In the genomic region with DNA sequence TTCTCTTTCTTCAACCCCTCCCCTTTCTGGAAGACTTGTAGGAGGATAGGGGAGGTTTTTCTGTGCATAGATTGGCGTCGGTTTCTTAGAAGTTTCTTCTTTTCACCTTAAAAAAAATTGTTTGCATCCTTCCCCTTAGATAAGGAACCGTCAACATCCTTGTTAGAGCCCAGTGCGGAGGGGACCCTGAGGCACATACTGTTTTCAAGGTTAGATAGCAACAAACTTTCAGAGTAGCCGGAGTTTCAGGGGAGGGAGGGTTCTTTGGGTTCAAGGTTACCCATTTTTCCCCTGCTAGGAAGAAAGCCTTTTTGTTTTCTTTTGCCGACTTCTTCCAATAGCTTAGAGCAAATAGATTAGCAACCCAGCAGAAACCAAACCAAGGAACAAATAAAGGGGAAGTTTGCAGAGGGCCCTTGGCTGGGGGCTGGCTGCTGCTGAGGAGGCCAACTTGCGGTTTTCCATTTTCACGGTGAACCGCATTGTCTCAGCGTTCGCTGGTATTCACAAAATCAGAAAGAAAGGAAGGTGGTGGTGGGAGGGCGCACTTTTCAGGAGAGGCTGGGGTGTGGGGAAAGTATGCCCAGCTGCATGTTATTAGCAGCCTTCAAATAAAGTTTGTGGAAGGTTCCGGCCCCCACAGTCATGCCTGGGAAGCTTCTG, we compare ENCODE assay signal across 1 cellular context.
TF ChIP-seq lines count a peak whose summit lies in the region.

No MANE protein-coding gene starts in this region.

TF ChIP-seq in HepG2, 621 proteins besides CTCF, POLR2A, EP300 and RAD21 (continued from another document and continues in another):
- TF ChIP-seq, protein P1, sequence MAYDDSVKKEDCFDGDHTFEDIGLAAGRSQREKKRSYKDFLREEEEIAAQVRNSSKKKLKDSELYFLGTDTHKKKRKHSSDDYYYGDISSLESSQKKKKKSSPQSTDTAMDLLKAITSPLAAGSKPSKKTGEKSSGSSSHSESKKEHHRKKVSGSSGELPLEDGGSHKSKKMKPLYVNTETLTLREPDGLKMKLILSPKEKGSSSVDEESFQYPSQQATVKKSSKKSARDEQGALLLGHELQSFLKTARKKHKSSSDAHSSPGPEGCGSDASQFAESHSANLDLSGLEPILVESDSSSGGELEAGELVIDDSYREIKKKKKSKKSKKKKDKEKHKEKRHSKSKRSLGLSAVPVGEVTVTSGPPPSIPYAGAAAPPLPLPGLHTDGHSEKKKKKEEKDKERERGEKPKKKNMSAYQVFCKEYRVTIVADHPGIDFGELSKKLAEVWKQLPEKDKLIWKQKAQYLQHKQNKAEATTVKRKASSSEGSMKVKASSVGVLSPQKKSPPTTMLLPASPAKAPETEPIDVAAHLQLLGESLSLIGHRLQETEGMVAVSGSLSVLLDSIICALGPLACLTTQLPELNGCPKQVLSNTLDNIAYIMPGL (CRISPR knock-in tag; IDR thresholded peaks at IDR 0.05; ENCODE audit: borderline replicate concordance in 1 of 2, low read depth in 1 of 2) = no peak
- TF ChIP-seq MEIS2 (CRISPR knock-in tag; IDR thresholded peaks at IDR 0.05) = no peak
- no peak for TF ChIP-seq TP53 (CRISPR knock-in tag; conservative IDR thresholded peaks at IDR 0.05)
- TF ChIP-seq DR1 (CRISPR knock-in tag; IDR thresholded peaks at IDR 0.05) = no peak
- no peak for TF ChIP-seq AKNA (CRISPR knock-in tag; IDR thresholded peaks at IDR 0.05; ENCODE audit: borderline replicate concordance)
- TF ChIP-seq ZNF790 (CRISPR knock-in tag; IDR thresholded peaks at IDR 0.05; ENCODE audit: borderline replicate concordance) = no peak
- TF ChIP-seq FOXK2 (IDR thresholded peaks at IDR 0.05) = no peak
- TF ChIP-seq AHDC1 (CRISPR knock-in tag; IDR thresholded peaks at IDR 0.05; ENCODE audit: borderline replicate concordance) = peak; percentile 57; the same call in 1 of the 2 replicates
- no peak for TF ChIP-seq IKZF4 (CRISPR knock-in tag; IDR thresholded peaks at IDR 0.05; ENCODE audit: borderline replicate concordance, low read depth, not compliant biosample characterization)
- TF ChIP-seq SOX13 (IDR thresholded peaks at IDR 0.05) = no peak
- peak in 1 of 2 experiments; percentile 88; a peak in 2 of 4 replicates for TF ChIP-seq SOX13 (CRISPR knock-in tag; conservative IDR thresholded peaks at IDR 0.05 in 1 of 2, IDR thresholded peaks at IDR 0.05 in 1 of 2)
- no peak for TF ChIP-seq SMC3 (IDR thresholded peaks at IDR 0.05; ENCODE audit: low read length)
- peak; percentile 62 for TF ChIP-seq HDAC2 (CRISPR knock-in tag; IDR thresholded peaks at IDR 0.05)
- no peak for TF ChIP-seq SKIL (CRISPR knock-in tag; IDR thresholded peaks at IDR 0.05; ENCODE audit: borderline replicate concordance)
- TF ChIP-seq SMAD1 (CRISPR knock-in tag; IDR thresholded peaks at IDR 0.05; ENCODE audit: borderline replicate concordance, low read depth) = no peak
- no peak for TF ChIP-seq BATF2 (CRISPR knock-in tag; IDR thresholded peaks at IDR 0.05)
- TF ChIP-seq ZSCAN31 (CRISPR knock-in tag; IDR thresholded peaks at IDR 0.05; ENCODE audit: low read depth) = peak; percentile 66; the same call in 1 of the 2 replicates
- no peak for TF ChIP-seq NKX3-1 (CRISPR knock-in tag; IDR thresholded peaks at IDR 0.05)
- no peak for TF ChIP-seq NR0B2 (CRISPR knock-in tag; IDR thresholded peaks at IDR 0.05)
- no peak for TF ChIP-seq ZNF234 (CRISPR knock-in tag; conservative IDR thresholded peaks at IDR 0.05)
- TF ChIP-seq GRHL1 (CRISPR knock-in tag; conservative IDR thresholded peaks at IDR 0.05) = no peak
- TF ChIP-seq PRPF4 (IDR thresholded peaks at IDR 0.05; ENCODE audit: low read depth, low read length, poor library complexity, severe bottlenecking) = no peak
- TF ChIP-seq ETV6 (CRISPR knock-in tag; conservative IDR thresholded peaks at IDR 0.05) = no peak
- no peak for TF ChIP-seq ZNF619 (CRISPR knock-in tag; IDR thresholded peaks at IDR 0.05)
- no peak for TF ChIP-seq ZBTB37 (CRISPR knock-in tag; IDR thresholded peaks at IDR 0.05)
- TF ChIP-seq, protein P2, sequence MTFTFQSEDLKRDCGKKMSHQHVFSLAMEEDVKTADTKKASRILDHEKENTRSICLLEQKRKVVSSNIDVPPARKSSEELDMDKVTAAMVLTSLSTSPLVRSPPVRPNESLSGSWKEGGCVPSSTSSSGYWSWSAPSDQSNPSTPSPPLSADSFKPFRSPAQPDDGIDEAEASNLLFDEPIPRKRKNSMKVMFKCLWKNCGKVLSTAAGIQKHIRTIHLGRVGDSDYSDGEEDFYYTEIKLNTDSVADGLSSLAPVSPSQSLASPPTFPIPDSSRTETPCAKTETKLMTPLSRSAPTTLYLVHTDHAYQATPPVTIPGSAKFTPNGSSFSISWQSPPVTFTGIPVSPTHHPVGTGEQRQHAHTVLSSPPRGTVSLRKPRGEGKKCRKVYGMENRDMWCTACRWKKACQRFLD (CRISPR knock-in tag; IDR thresholded peaks at IDR 0.05; ENCODE audit: borderline replicate concordance) = no peak
- no peak for TF ChIP-seq ATF7-NPFF (CRISPR knock-in tag; IDR thresholded peaks at IDR 0.05; ENCODE audit: low read depth)
- TF ChIP-seq, protein P3, sequence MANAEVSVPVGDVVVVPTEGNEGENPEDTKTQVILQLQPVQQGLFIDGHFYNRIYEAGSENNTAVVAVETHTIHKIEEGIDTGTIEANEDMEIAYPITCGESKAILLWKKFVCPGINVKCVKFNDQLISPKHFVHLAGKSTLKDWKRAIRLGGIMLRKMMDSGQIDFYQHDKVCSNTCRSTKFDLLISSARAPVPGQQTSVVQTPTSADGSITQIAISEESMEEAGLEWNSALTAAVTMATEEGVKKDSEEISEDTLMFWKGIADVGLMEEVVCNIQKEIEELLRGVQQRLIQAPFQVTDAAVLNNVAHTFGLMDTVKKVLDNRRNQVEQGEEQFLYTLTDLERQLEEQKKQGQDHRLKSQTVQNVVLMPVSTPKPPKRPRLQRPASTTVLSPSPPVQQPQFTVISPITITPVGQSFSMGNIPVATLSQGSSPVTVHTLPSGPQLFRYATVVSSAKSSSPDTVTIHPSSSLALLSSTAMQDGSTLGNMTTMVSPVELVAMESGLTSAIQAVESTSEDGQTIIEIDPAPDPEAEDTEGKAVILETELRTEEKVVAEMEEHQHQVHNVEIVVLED (CRISPR knock-in tag; IDR thresholded peaks at IDR 0.05; ENCODE audit: borderline replicate concordance) = no peak
- no peak for TF ChIP-seq SALL2 (CRISPR knock-in tag; IDR thresholded peaks at IDR 0.05)
